Comparison of ENCODE assay signal across 16 cellular contexts in genomic region chr5:160064441-160064840, GRCh38. TPM values are rescaled to one million over a fixed set of nuclear protein-coding genes. Genes with fewer than 3 reads are reported as not detected.
DNase-seq lines count a peak whose midpoint lies in the region; ATAC-seq and TF ChIP-seq lines count a peak whose summit lies in the region.
"Had no signal": no experiment of that assay in that cellular context is flagged by ENCODE, and none has a peak within 500 bp of the region (broad histone marks: within the 10 kb centered on the region; RNA-seq: fewer than 3 reads in every experiment).

No MANE protein-coding gene starts in this region.

- H3K9ac ChIP-seq in HUES48 (ENCODE audit: low read depth, low read length): no peak overlapping the region

- peaks cover 17% of the 10 kb centered on the region for H3K36me3 Mint-ChIP-seq in WTC11

- TF ChIP-seq EP300 in sigmoid colon (IDR thresholded peaks at IDR 0.05): no peak

- no peak overlapping the region for H3K4me3 ChIP-seq in HUES48 (ENCODE audit: low read depth, low read length)
- no peak overlapping the region for H3K4me3 ChIP-seq in skin epidermis
- no peak overlapping the region for H3K4me3 ChIP-seq in sigmoid colon
- H3K4me3 ChIP-seq: gastrocnemius medialis had no signal

- H3K4me1 ChIP-seq in HUES48 (ENCODE audit: control insufficient read depth, insufficient read depth, low read length) (peaks cover 10% of the 10 kb centered on the region), sigmoid colon (no peaks in the 10 kb centered on the region)
- H3K4me1 ChIP-seq: gastrocnemius medialis had no signal

- no peaks in the 10 kb centered on the region for H3K27me3 Mint-ChIP-seq in WTC11 (ENCODE audit: low read depth)

- DNase-seq in WTC11 (ENCODE audit: low spot score) (no peak), left cardiac atrium (no peak), NCI-H1092 (lab: John Stamatoyannopoulos, UW) (no peak), sigmoid colon (no peak)
- no peak for DNase-seq in stimulated activated CD4-positive, alpha-beta T cell treated with anti-CD3 and anti-CD28 coated beads, Interleukin-15, amount 100 ng/mL, for 24 hours
- DNase-seq: activated CD8-positive, alpha-beta T cell treated with anti-CD3 and anti-CD28 coated beads, Interleukin-2, amount 10 ng/mL, durations not matched to agents 7 days and 5 days; AML-193; DMS79; effector memory CD4-positive, alpha-beta T cell; H9; immature natural killer cell; Kasumi-1 had no signal

- no peak overlapping the region for H3K4me3 Mint-ChIP-seq in WTC11
- H3K4me3 Mint-ChIP-seq: activated CD8-positive, alpha-beta T cell treated with anti-CD3 and anti-CD28 coated beads, Interleukin-2, amount 10 ng/mL, durations not matched to agents 7 days and 5 days; H9; immature natural killer cell had no signal

- H3K36me3 ChIP-seq in HUES48 (ENCODE audit: control insufficient read depth, insufficient read depth, low read length): peaks cover 48% of the 10 kb centered on the region
- peaks cover 0 to 65% (median 19%) of the 10 kb centered on the region in 4 donors for H3K36me3 ChIP-seq in sigmoid colon

- no peak for TF ChIP-seq CTCF in WTC11 (IDR thresholded peaks at IDR 0.05)
- TF ChIP-seq CTCF in sigmoid colon (IDR thresholded peaks at IDR 0.05): no peak

- CTCF ChIA-PET in WTC11 (lab: Charles Lee): no interaction called here

- intact Hi-C loops in left cardiac atrium (cut with DNase I) (no loop called here), sigmoid colon (cut with DNase I) (no loop called here)

- H3K27me3 ChIP-seq in HUES48 (ENCODE audit: control insufficient read depth, insufficient read depth, low read length) (no peaks in the 10 kb centered on the region), sigmoid colon (no peaks in the 10 kb centered on the region)
- H3K27me3 ChIP-seq: gastrocnemius medialis had no signal

- no peak for ATAC-seq in WTC11
- ATAC-seq in left cardiac atrium: peak; percentile 27 to 48
- no peak for ATAC-seq in HG02759 (IDR thresholded peaks at IDR 0.05; ENCODE audit: unreplicated experiment)
- ATAC-seq: activated CD8-positive, alpha-beta T cell treated with anti-CD3 and anti-CD28 coated beads, Interleukin-2, amount 10 ng/mL, durations not matched to agents 7 days and 5 days; gastrocnemius medialis had no signal

- peak overlapping the region; percentile 6; the same call in 1 of the 2 replicates for H3K27ac Mint-ChIP-seq in WTC11
- H3K27ac Mint-ChIP-seq: activated CD8-positive, alpha-beta T cell treated with anti-CD3 and anti-CD28 coated beads, Interleukin-2, amount 10 ng/mL, durations not matched to agents 7 days and 5 days had no signal

- H3K9me3 Mint-ChIP-seq in WTC11: no peaks in the 10 kb centered on the region
- H3K9me3 Mint-ChIP-seq: H9, immature natural killer cell had no signal

- peaks cover 22% of the 10 kb centered on the region for H3K4me1 Mint-ChIP-seq in WTC11

- 18 to 61% methylated on average over 1 of the region's 1 CpG for WGBS in sigmoid colon, 2 donors

- TF ChIP-seq POLR2A in sigmoid colon (IDR thresholded peaks at IDR 0.05): no peak

- no peaks in the 10 kb centered on the region for H3K9me3 ChIP-seq in HUES48 (ENCODE audit: control insufficient read depth, insufficient read depth, low read length)
- H3K9me3 ChIP-seq in sigmoid colon: no peaks in the 10 kb centered on the region
- H3K9me3 ChIP-seq: gastrocnemius medialis had no signal

- POLR2A ChIA-PET in WTC11 (lab: Charles Lee): interaction anchor here (1.1 kb wide), 1 partner anchor 9 kb away, joined by 3 read pairs; no protein-coding TSS in a partner anchor

- peak overlapping the region; percentile 2 for H3K27ac ChIP-seq in HUES48 (ENCODE audit: low read depth, low read length)
- peak overlapping the region in 20 of 21 experiments; percentile 17 to 85 (median 70) for H3K27ac ChIP-seq in skin epidermis
- H3K27ac ChIP-seq in sigmoid colon: no peak overlapping the region
- H3K27ac ChIP-seq: gastrocnemius medialis had no signal

TF ChIP-seq in WTC11, 78 proteins besides CTCF, POLR2A, EP300 and RAD21:
- TF ChIP-seq NR2C2 (CRISPR knock-in tag; IDR thresholded peaks at IDR 0.05) (no peak), JAZF1 (CRISPR knock-in tag; IDR thresholded peaks at IDR 0.05) (no peak), TEAD1 (CRISPR knock-in tag; IDR thresholded peaks at IDR 0.05) (no peak), RELA (CRISPR knock-in tag; IDR thresholded peaks at IDR 0.05; ENCODE audit: borderline replicate concordance) (no peak), ZBTB21 (CRISPR knock-in tag; IDR thresholded peaks at IDR 0.05; ENCODE audit: borderline replicate concordance) (no peak), MYBL2 (CRISPR knock-in tag; IDR thresholded peaks at IDR 0.05) (no peak), E2F1 (CRISPR knock-in tag; IDR thresholded peaks at IDR 0.05) (no peak), RORB (CRISPR knock-in tag; IDR thresholded peaks at IDR 0.05) (no peak), GRHL2 (CRISPR knock-in tag; IDR thresholded peaks at IDR 0.05; ENCODE audit: insufficient replicate concordance, severe bottlenecking) (no peak), ZMAT4 (CRISPR knock-in tag; IDR thresholded peaks at IDR 0.05) (no peak), ZNF219 (CRISPR knock-in tag; IDR thresholded peaks at IDR 0.05; ENCODE audit: borderline replicate concordance) (no peak), PRDM15 (CRISPR knock-in tag; IDR thresholded peaks at IDR 0.05) (no peak)

RNA-seq across cellular contexts. Expression of gene PWWP2A, which starts 54.8 kb away (rescaled TPM):
- 61.1 to 63.8 TPM (median 62.4 TPM) in 3 replicates for total RNA-seq in WTC11 (2021)
- total RNA-seq in left cardiac atrium: 10 to 100 TPM in 1 of 2 donors, 1 to 10 TPM in 1; 9.9 to 12.4 TPM
- 10 to 100 TPM; 24.8 to 33.2 (median 29.1) TPM for total RNA-seq in sigmoid colon
- 10 to 100 TPM in 1 of 3 donors, 1 to 10 TPM in 2; 9.0 to 12.2 (median 9.7) TPM for polyA plus RNA-seq in sigmoid colon

RNA-seq across cellular contexts. Expression of gene TTC1, which starts 55.5 kb away (rescaled TPM):
- total RNA-seq in WTC11 (2021) (46.4 to 48.3 TPM (median 47.4 TPM) in 3 replicates), left cardiac atrium (10 to 100 TPM; 54.7 to 74.5 TPM), sigmoid colon (10 to 100 TPM; 38.3 to 65.0 (median 50.9) TPM)
- polyA plus RNA-seq in sigmoid colon: 10 to 100 TPM; 52.2 to 60.8 (median 55.3) TPM

Comparison
In these comparisons a context has a peak if more than half of its experiments do, and no peak if none do; other contexts are left out.
1. H3K27ac ChIP-seq: peak in HUES48 (single experiment) and skin epidermis (20 of 21); none in sigmoid colon (0 of 4).
2. ATAC-seq: peak in left cardiac atrium (2 of 2); none in WTC11 (single experiment) and HG02759 (single experiment).